Comparison of ENCODE assay signal across 11 cellular contexts in genomic region chr5:77926337-77926736, GRCh38.
"Had no signal": no experiment of that assay in that cellular context is flagged by ENCODE, and none has a peak within 500 bp of the region (broad histone marks: within the 10 kb centered on the region; RNA-seq: fewer than 3 reads in every experiment).

No MANE protein-coding gene starts in this region.

- H3K36me3 ChIP-seq: HAP-1 had no signal

- H3K9me3 ChIP-seq: HAP-1 had no signal

- H3K27ac ChIP-seq: GM23248 had no signal

- ATAC-seq: GM23338, HCT116 had no signal

- FAIRE-seq: H1, H54 had no signal

- H3K4me2 ChIP-seq: GM23338 had no signal

- H3K9me3 Mint-ChIP-seq: GM23338, H9, HFFc6 had no signal

- DNase-seq: GM23248, GOT3, H7, H9, HCEC 1CT, HFFc6 had no signal

- H3K4me1 ChIP-seq: HAP-1 had no signal

- H3K4me3 Mint-ChIP-seq: GM23338, H9, HFFc6 had no signal

- H3K4me3 ChIP-seq: GM23248, GM23338, HAP-1 had no signal

- H3K27ac Mint-ChIP-seq: GM23338, H9, HFFc6 had no signal
